ENCODE assay signal across 7 cellular contexts in genomic region chr1:229341811-229342304, GRCh38. TPM values are rescaled to one million over a fixed set of nuclear protein-coding genes. Genes with fewer than 3 reads are reported as not detected.
DNase-seq lines count a peak whose midpoint lies in the region; ATAC-seq and TF ChIP-seq lines count a peak whose summit lies in the region.

No MANE protein-coding gene starts in this region.

- H3K4me3 ChIP-seq in GM12875 (ENCODE audit: low read depth, low read length) (peak overlapping the region; percentile 91), fibroblast of the aortic adventitia (ENCODE audit: low read depth, low read length) (peak overlapping the region; percentile 84)

- TF ChIP-seq CTCF in GM12875 (IDR thresholded peaks at IDR 0.05; ENCODE audit: borderline replicate concordance, insufficient read depth, low read depth, low read length) (no peak), fibroblast of the aortic adventitia (IDR thresholded peaks at IDR 0.05; ENCODE audit: insufficient read depth, low read length) (no peak), omental fat pad (IDR thresholded peaks at IDR 0.05) (no peak)

- DNase-seq in UCSD-AML1 (lab: John Stamatoyannopoulos, UW; ENCODE audit: unreplicated experiment) (peak; percentile 61), fibroblast of the aortic adventitia (ENCODE audit: low read depth) (peak; percentile 9), omental fat pad (ENCODE audit: low spot score) (no peak), GM03348 (ENCODE audit: low spot score) (no peak)

- peak overlapping the region; percentile 99 for H3K27ac ChIP-seq in KOPT-K1 (ENCODE audit: low read depth, low read length, poor library complexity, severe bottlenecking)

- no peaks in the 10 kb centered on the region for H3K9me3 ChIP-seq in KOPT-K1 (ENCODE audit: insufficient read depth, low read length, poor library complexity, severe bottlenecking)

- no peaks in the 10 kb centered on the region for H3K36me3 ChIP-seq in KOPT-K1 (ENCODE audit: insufficient read depth, low read length)

- peak; percentile 20 for ATAC-seq in GM21786 (IDR thresholded peaks at IDR 0.05; ENCODE audit: unreplicated experiment)
- ATAC-seq in omental fat pad (ENCODE audit: low FRiP score), result peak; percentile 25

RNA-seq across cellular contexts. Expression of gene CCSAP, which starts 1.0 kb away (rescaled TPM):
- total RNA-seq in fibroblast of the aortic adventitia (ENCODE audit: low replicate concordance) (4.3 and 5.3 TPM in 2 replicates), omental fat pad (1 to 10 TPM; 2.5 to 6.0 (median 4.4) TPM)

Comparison
In these comparisons a context has a peak if more than half of its experiments do, and no peak if none do; other contexts are left out.
1. DNase-seq: peak in UCSD-AML1 (single experiment) and fibroblast of the aortic adventitia (single experiment); none in omental fat pad (single experiment) and GM03348 (single experiment).